In the genomic region with DNA sequence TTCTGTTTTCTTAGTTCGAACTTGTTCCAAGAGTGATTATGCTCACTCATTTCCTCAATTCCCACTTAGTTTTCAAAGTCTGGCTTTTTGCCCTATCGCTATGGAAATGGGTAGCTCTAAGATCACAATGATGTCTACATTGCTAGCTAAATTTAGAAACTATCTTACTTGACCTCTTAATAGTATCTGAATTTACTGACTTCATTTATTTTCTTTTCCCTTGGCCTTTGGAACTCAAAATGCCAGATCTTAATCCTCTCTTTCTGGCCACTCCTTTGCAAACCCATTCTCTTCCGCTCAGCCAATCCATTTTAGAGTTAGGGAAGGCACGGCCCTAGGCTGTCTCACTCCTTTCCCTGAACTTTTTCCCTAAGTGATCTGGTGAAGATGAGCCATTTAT, we compare ENCODE assay signal across 16 cellular contexts.
DNase-seq lines count a peak whose midpoint lies in the region; ATAC-seq, FAIRE-seq and TF ChIP-seq lines count a peak whose summit lies in the region.
"Had no signal": no experiment of that assay in that cellular context is flagged by ENCODE, and none has a peak within 500 bp of the region (broad histone marks: within the 10 kb centered on the region; RNA-seq: fewer than 3 reads in every experiment).

No MANE protein-coding gene starts in this region.

- H3K9ac ChIP-seq in HepG2 (ENCODE audit: insufficient read depth, low read depth, low read length) (no peak overlapping the region), endodermal cell (ENCODE audit: extremely low read depth, low read length, poor library complexity, severe bottlenecking) (no peak overlapping the region)

- H3K36me3 ChIP-seq in right lobe of liver (no peaks in the 10 kb centered on the region), HepG2 (replicated peaks in 1 of 2; ENCODE audit: control insufficient read depth in 1 of 2, insufficient read depth in 2 of 2, low read length in 2 of 2) (no peaks in the 10 kb centered on the region), endodermal cell (ENCODE audit: control insufficient read depth, insufficient read depth, low read length) (no peaks in the 10 kb centered on the region)
- H3K36me3 ChIP-seq: neutrophil had no signal

- H3K4me2 ChIP-seq in HepG2 (ENCODE audit: low read depth, low read length): no peak overlapping the region

- FAIRE-seq in HepG2 (lab: Jason Lieb, UNC): no peak

- peak overlapping the region; percentile 18 for H3K27ac Mint-ChIP-seq in endodermal cell
- no peak overlapping the region for H3K27ac Mint-ChIP-seq in naive thymus-derived CD8-positive, alpha-beta T cell
- H3K27ac Mint-ChIP-seq: T-cell had no signal

- peaks cover 10% of the 10 kb centered on the region for H3K9me3 Mint-ChIP-seq in endodermal cell
- peaks cover 0 to 7% (median 0%) of the 10 kb centered on the region in 9 donors for H3K9me3 Mint-ChIP-seq in naive thymus-derived CD8-positive, alpha-beta T cell

- H4K20me1 ChIP-seq in HepG2 (ENCODE audit: insufficient read depth, low read length): no peaks in the 10 kb centered on the region

- no peaks in the 10 kb centered on the region for H3K9me3 ChIP-seq in right lobe of liver
- H3K9me3 ChIP-seq in HepG2 (ENCODE audit: low read length): peaks cover 7% of the 10 kb centered on the region
- peaks cover 8% of the 10 kb centered on the region for H3K9me3 ChIP-seq in endodermal cell (ENCODE audit: control insufficient read depth, low read length)
- H3K9me3 ChIP-seq: esophagus muscularis mucosa, neutrophil had no signal

- TF ChIP-seq POLR2A in right lobe of liver (IDR thresholded peaks at IDR 0.05) (no peak), HepG2 (IDR thresholded peaks at IDR 0.05; ENCODE audit: insufficient read depth in 1 of 2, low read depth in 2 of 2, low read length in 2 of 2) (no peak)

- H3K4me1 Mint-ChIP-seq in endodermal cell: peaks cover 24% of the 10 kb centered on the region
- no peaks in the 10 kb centered on the region for H3K4me1 Mint-ChIP-seq in naive thymus-derived CD8-positive, alpha-beta T cell
- H3K4me1 Mint-ChIP-seq: T-cell had no signal

- POLR2A ChIA-PET in HepG2 (lab: Yijun Ruan, JAX): no interaction called here
- POLR2A ChIA-PET in naive thymus-derived CD8-positive, alpha-beta T cell (lab: Charles Lee): no interaction called here

- H3K79me2 ChIP-seq in HepG2 (ENCODE audit: insufficient read depth, low read length): no peaks in the 10 kb centered on the region

- peaks cover 9% of the 10 kb centered on the region for H3K36me3 Mint-ChIP-seq in endodermal cell (ENCODE audit: low read depth)
- H3K36me3 Mint-ChIP-seq in naive thymus-derived CD8-positive, alpha-beta T cell: peaks cover 4 to 21% (median 19%) of the 10 kb centered on the region in 3 donors

- H3K4me3 Mint-ChIP-seq in endodermal cell: no peak overlapping the region
- H3K4me3 Mint-ChIP-seq in naive thymus-derived CD8-positive, alpha-beta T cell: no peak overlapping the region
- H3K4me3 Mint-ChIP-seq: T-cell had no signal

- H2AFZ ChIP-seq in HepG2 (ENCODE audit: low read length): no peak overlapping the region

- intact Hi-C loops in right lobe of liver (cut with DNase I) (no loop called here), HepG2 (cut with micrococcal nuclease; ENCODE audit: unreplicated experiment) (no loop called here)

- in situ Hi-C loops in HepG2 (cut with HindIII; ENCODE audit: extremely low pct_ligation_motif_present, low pct_unique_long_range_greater_than_20kb): no loop called here

- no peak overlapping the region for H3K4me3 ChIP-seq in right lobe of liver
- no peak overlapping the region for H3K4me3 ChIP-seq in HepG2 (replicated peaks in 1 of 3; ENCODE audit: insufficient read depth in 1 of 3, low read depth in 2 of 3, low read length in 3 of 3)
- H3K4me3 ChIP-seq in endodermal cell (ENCODE audit: low read length): no peak overlapping the region
- H3K4me3 ChIP-seq: esophagus muscularis mucosa had no signal

- CTCF ChIA-PET in HepG2 (lab: Yijun Ruan, JAX; ENCODE audit: low intra/inter-chr PET ratio, low total read pairs): no interaction called here

- no peaks in the 10 kb centered on the region for H3K4me1 ChIP-seq in right lobe of liver
- H3K4me1 ChIP-seq in HepG2 (ENCODE audit: insufficient read depth, low read length): no peaks in the 10 kb centered on the region
- H3K4me1 ChIP-seq in endodermal cell (ENCODE audit: control insufficient read depth, insufficient read depth, low read length): peaks cover 2% of the 10 kb centered on the region

- H3K27ac ChIP-seq in right lobe of liver (no peak overlapping the region), HepG2 (ENCODE audit: extremely low read length, insufficient read depth, low read length) (no peak overlapping the region), endodermal cell (ENCODE audit: low read depth, low read length) (no peak overlapping the region)
- H3K27ac ChIP-seq: esophagus muscularis mucosa, neutrophil had no signal

- TF ChIP-seq EP300 in HepG2 (IDR thresholded peaks at IDR 0.05; ENCODE audit: low read depth in 2 of 2, low read length in 2 of 2) (no peak), HepG2 (CRISPR knock-in tag; IDR thresholded peaks at IDR 0.05; ENCODE audit: borderline replicate concordance) (no peak)

- BruUV-seq in HepG2 (replicated peaks; lab: Mats Ljungman, UMichigan): no TSS peak

- DNase-seq in right lobe of liver: no peak
- no peak for DNase-seq in HepG2 (ENCODE audit: low spot score)
- no peak for DNase-seq in endodermal cell
- DNase-seq in left lobe of liver (ENCODE audit: low spot score): no peak
- no peak for DNase-seq in COLO829 (ENCODE audit: low spot score)
- DNase-seq in naive thymus-derived CD8-positive, alpha-beta T cell: no peak
- DNase-seq in GM10266 (ENCODE audit: extremely low spot score): no peak
- DNase-seq in iPS-NIHi11 (ENCODE audit: low spot score): no peak
- DNase-seq: ACHN; activated CD4-positive, alpha-beta T cell treated with anti-CD3 and anti-CD28 coated beads, Interleukin-2, amount 50 U/mL, for 1 hour; central memory CD4-positive, alpha-beta T cell; DMS153; NCI-H2107; T-cell had no signal

- TF ChIP-seq CTCF in right lobe of liver (IDR thresholded peaks at IDR 0.05) (no peak), HepG2 (CRISPR knock-in tag; IDR thresholded peaks at IDR 0.05) (no peak), endodermal cell (conservative IDR thresholded peaks at IDR 0.05) (no peak), GM10266 (IDR thresholded peaks at IDR 0.05; ENCODE audit: control insufficient read depth, insufficient read depth, low read depth, missing control alignments) (no peak)

- H3K27me3 Mint-ChIP-seq in endodermal cell (ENCODE audit: insufficient read depth): no peaks in the 10 kb centered on the region
- H3K27me3 Mint-ChIP-seq in naive thymus-derived CD8-positive, alpha-beta T cell: no peaks in the 10 kb centered on the region
- H3K27me3 Mint-ChIP-seq: T-cell had no signal

- WGBS in right lobe of liver (ENCODE audit: insufficient coverage, low coverage, low lambda C conversion rate, missing lambda C conversion rate): 60% methylated on average over 4 of the region's 4 CpGs
- WGBS in HepG2 (ENCODE audit: low lambda C conversion rate): 84% methylated on average over 4 of the region's 4 CpGs
- WGBS in endodermal cell (ENCODE audit: insufficient coverage in 1 of 2, insufficient read length in 1 of 2), 2 experiments: 94 to 100% methylated on average over 2 to 4 of the region's 4 CpGs

- ATAC-seq in right lobe of liver (peak in 3 of 4 donors; percentile 33 to 61 (median 52)), HepG2 (no peak), left lobe of liver (peak; percentile 26)
- ATAC-seq in naive thymus-derived CD8-positive, alpha-beta T cell: no peak
- ATAC-seq: T-cell had no signal

- TF ChIP-seq RAD21 in HepG2 (CRISPR knock-in tag; IDR thresholded peaks at IDR 0.05): no peak

- H3K27me3 ChIP-seq in right lobe of liver: no peaks in the 10 kb centered on the region
- no peaks in the 10 kb centered on the region for H3K27me3 ChIP-seq in HepG2 (ENCODE audit: control insufficient read depth in 1 of 2, insufficient read depth in 2 of 2, low read length in 2 of 2)
- no peaks in the 10 kb centered on the region for H3K27me3 ChIP-seq in endodermal cell (ENCODE audit: control insufficient read depth, insufficient read depth, low read length, poor library complexity, severe bottlenecking)
- H3K27me3 ChIP-seq: esophagus muscularis mucosa, neutrophil had no signal

TF ChIP-seq in HepG2, 621 proteins besides CTCF, POLR2A, EP300 and RAD21 (continues in another document):
- TF ChIP-seq NFKBIZ (CRISPR knock-in tag; IDR thresholded peaks at IDR 0.05): no peak
- TF ChIP-seq FOXA3 (CRISPR knock-in tag; IDR thresholded peaks at IDR 0.05): no peak
- TF ChIP-seq ZFAT (CRISPR knock-in tag; conservative IDR thresholded peaks at IDR 0.05): no peak
- TF ChIP-seq, protein P1, sequence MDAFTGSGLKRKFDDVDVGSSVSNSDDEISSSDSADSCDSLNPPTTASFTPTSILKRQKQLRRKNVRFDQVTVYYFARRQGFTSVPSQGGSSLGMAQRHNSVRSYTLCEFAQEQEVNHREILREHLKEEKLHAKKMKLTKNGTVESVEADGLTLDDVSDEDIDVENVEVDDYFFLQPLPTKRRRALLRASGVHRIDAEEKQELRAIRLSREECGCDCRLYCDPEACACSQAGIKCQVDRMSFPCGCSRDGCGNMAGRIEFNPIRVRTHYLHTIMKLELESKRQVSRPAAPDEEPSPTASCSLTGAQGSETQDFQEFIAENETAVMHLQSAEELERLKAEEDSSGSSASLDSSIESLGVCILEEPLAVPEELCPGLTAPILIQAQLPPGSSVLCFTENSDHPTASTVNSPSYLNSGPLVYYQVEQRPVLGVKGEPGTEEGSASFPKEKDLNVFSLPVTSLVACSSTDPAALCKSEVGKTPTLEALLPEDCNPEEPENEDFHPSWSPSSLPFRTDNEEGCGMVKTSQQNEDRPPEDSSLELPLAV (CRISPR knock-in tag; conservative IDR thresholded peaks at IDR 0.05; ENCODE audit: low read depth): no peak
- TF ChIP-seq BRD4 (CRISPR knock-in tag; IDR thresholded peaks at IDR 0.05): no peak
- TF ChIP-seq, protein P2, sequence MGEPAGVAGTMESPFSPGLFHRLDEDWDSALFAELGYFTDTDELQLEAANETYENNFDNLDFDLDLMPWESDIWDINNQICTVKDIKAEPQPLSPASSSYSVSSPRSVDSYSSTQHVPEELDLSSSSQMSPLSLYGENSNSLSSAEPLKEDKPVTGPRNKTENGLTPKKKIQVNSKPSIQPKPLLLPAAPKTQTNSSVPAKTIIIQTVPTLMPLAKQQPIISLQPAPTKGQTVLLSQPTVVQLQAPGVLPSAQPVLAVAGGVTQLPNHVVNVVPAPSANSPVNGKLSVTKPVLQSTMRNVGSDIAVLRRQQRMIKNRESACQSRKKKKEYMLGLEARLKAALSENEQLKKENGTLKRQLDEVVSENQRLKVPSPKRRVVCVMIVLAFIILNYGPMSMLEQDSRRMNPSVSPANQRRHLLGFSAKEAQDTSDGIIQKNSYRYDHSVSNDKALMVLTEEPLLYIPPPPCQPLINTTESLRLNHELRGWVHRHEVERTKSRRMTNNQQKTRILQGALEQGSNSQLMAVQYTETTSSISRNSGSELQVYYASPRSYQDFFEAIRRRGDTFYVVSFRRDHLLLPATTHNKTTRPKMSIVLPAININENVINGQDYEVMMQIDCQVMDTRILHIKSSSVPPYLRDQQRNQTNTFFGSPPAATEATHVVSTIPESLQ (CRISPR knock-in tag; conservative IDR thresholded peaks at IDR 0.05): no peak
- TF ChIP-seq TBL1XR1 (IDR thresholded peaks at IDR 0.05; ENCODE audit: borderline replicate concordance, low read length, partially characterized antibody): no peak
- no peak for TF ChIP-seq TRIM24 (CRISPR knock-in tag; IDR thresholded peaks at IDR 0.05)

Comparison
In these comparisons a context has a peak if more than half of its experiments do, and no peak if none do; other contexts are left out.
1. ATAC-seq: peak in right lobe of liver (3 of 4) and left lobe of liver (single experiment); none in HepG2 (single experiment) and naive thymus-derived CD8-positive, alpha-beta T cell (0 of 2).